ENCODE assay signal across 8 cellular contexts in genomic region chr12:3218150-3218845, GRCh38.
DNase-seq lines count a peak whose midpoint lies in the region; ATAC-seq and TF ChIP-seq lines count a peak whose summit lies in the region.

No MANE protein-coding gene starts in this region.

- TF ChIP-seq CTCF in breast epithelium (IDR thresholded peaks at IDR 0.05) (no peak), mesothelial cell of epicardium (IDR thresholded peaks at IDR 0.05; ENCODE audit: unreplicated experiment) (no peak)

- DNase-seq in AG08396 (ENCODE audit: low spot score) (peak; percentile 90), NCI-H2029 (lab: John Stamatoyannopoulos, UW) (peak; percentile 72), breast epithelium (ENCODE audit: low spot score in 2 of 2) (peak; percentile 61 to 73), mesothelial cell of epicardium (ENCODE audit: low spot score in 2 of 2, unreplicated experiment in 2 of 2) (peak in 1 of 2 experiments; percentile 65), GDM1 (lab: John Stamatoyannopoulos, UW) (no peak)
- DNase-seq in T-helper 2 cell treated with Interferon-gamma antibody and Interleukin-4, amounts not matched to agents 5 μg/mL and 100 μg/mL, for 36 hours (ENCODE audit: low spot score) = no peak

- no peaks in the 10 kb centered on the region for H3K36me3 ChIP-seq in breast epithelium

- peak overlapping the region; percentile 35 for H3K27ac Mint-ChIP-seq in mesothelial cell of epicardium
- H3K27ac Mint-ChIP-seq in T-helper 2 cell treated with Interferon-gamma antibody and Interleukin-4, amounts not matched to agents 5 μg/mL and 100 μg/mL, for 36 hours = no peak overlapping the region

- peaks cover 4 to 9% of the 10 kb centered on the region in 2 donors for H3K4me1 ChIP-seq in breast epithelium

- H3K27me3 Mint-ChIP-seq in mesothelial cell of epicardium (ENCODE audit: low read depth) = peaks cover 2% of the 10 kb centered on the region
- H3K27me3 Mint-ChIP-seq in T-helper 2 cell treated with Interferon-gamma antibody and Interleukin-4, amounts not matched to agents 5 μg/mL and 100 μg/mL, for 36 hours (ENCODE audit: low read depth) = no peaks in the 10 kb centered on the region

- no peak for TF ChIP-seq POLR2A in breast epithelium (IDR thresholded peaks at IDR 0.05)

- no peaks in the 10 kb centered on the region for H3K9me3 ChIP-seq in breast epithelium

- peak overlapping the region in 1 of 3 donors; percentile 34 for H3K4me3 ChIP-seq in breast epithelium

- ATAC-seq in GM21528 (IDR thresholded peaks at IDR 0.05; ENCODE audit: low FRiP score, unreplicated experiment) (no peak), HG03342 (IDR thresholded peaks at IDR 0.05; ENCODE audit: unreplicated experiment) (no peak)

- H3K27me3 ChIP-seq in breast epithelium = no peaks in the 10 kb centered on the region

- no peaks in the 10 kb centered on the region for H3K9me3 Mint-ChIP-seq in mesothelial cell of epicardium
- no peaks in the 10 kb centered on the region for H3K9me3 Mint-ChIP-seq in T-helper 2 cell treated with Interferon-gamma antibody and Interleukin-4, amounts not matched to agents 5 μg/mL and 100 μg/mL, for 36 hours

- peaks cover 35% of the 10 kb centered on the region for H3K4me1 Mint-ChIP-seq in mesothelial cell of epicardium
- H3K4me1 Mint-ChIP-seq in T-helper 2 cell treated with Interferon-gamma antibody and Interleukin-4, amounts not matched to agents 5 μg/mL and 100 μg/mL, for 36 hours (ENCODE audit: low read depth) = no peaks in the 10 kb centered on the region

- H3K27ac ChIP-seq in breast epithelium = peak overlapping the region; percentile 56 to 89

- peaks cover 2% of the 10 kb centered on the region for H3K36me3 Mint-ChIP-seq in mesothelial cell of epicardium
- no peaks in the 10 kb centered on the region for H3K36me3 Mint-ChIP-seq in T-helper 2 cell treated with Interferon-gamma antibody and Interleukin-4, amounts not matched to agents 5 μg/mL and 100 μg/mL, for 36 hours (ENCODE audit: low read depth)

- intact Hi-C loops in breast epithelium (cut with DNase I; ENCODE audit: low total_unique reads) = loop anchor here (10.0 kb wide), 1 partner anchor 47 kb away; no protein-coding TSS in a partner anchor

- no peak overlapping the region for H3K4me3 Mint-ChIP-seq in mesothelial cell of epicardium
- H3K4me3 Mint-ChIP-seq in T-helper 2 cell treated with Interferon-gamma antibody and Interleukin-4, amounts not matched to agents 5 μg/mL and 100 μg/mL, for 36 hours = no peak overlapping the region

Comparison
In these comparisons a context has a peak if more than half of its experiments do, and no peak if none do; other contexts are left out.
1. DNase-seq: peak in AG08396 (single experiment), NCI-H2029 (single experiment) and breast epithelium (2 of 2); none in GDM1 (single experiment) and T-helper 2 cell treated with Interferon-gamma antibody and Interleukin-4, amounts not matched to agents 5 μg/mL and 100 μg/mL, for 36 hours (single experiment).